Comparison of ENCODE assay signal across 8 cellular contexts in genomic region chr20:40990542-40991120, GRCh38. TPM values are rescaled to one million over a fixed set of nuclear protein-coding genes. Genes with fewer than 3 reads are reported as not detected.
DNase-seq lines count a peak whose midpoint lies in the region; ATAC-seq and TF ChIP-seq lines count a peak whose summit lies in the region.

No MANE protein-coding gene starts in this region.

- H3K4me3 ChIP-seq in GM12875 (ENCODE audit: low read depth, low read length): no peak overlapping the region

- peak overlapping the region; percentile 25 for H3K4me3 Mint-ChIP-seq in T-helper 1 cell treated with Interleukin-12 subunit alpha and Interleukin-12 subunit beta and Interleukin-4 antibody, amounts not matched to agents 30 μg/mL and 1 μg/mL, for 36 hours

- peaks cover 36% of the 10 kb centered on the region for H3K4me1 Mint-ChIP-seq in T-helper 1 cell treated with Interleukin-12 subunit alpha and Interleukin-12 subunit beta and Interleukin-4 antibody, amounts not matched to agents 30 μg/mL and 1 μg/mL, for 36 hours (ENCODE audit: low read depth)

- peak; percentile 89 for TF ChIP-seq CTCF in GM12875 (IDR thresholded peaks at IDR 0.05; ENCODE audit: borderline replicate concordance, insufficient read depth, low read depth, low read length)

- no peaks in the 10 kb centered on the region for H3K9me3 Mint-ChIP-seq in T-helper 1 cell treated with Interleukin-12 subunit alpha and Interleukin-12 subunit beta and Interleukin-4 antibody, amounts not matched to agents 30 μg/mL and 1 μg/mL, for 36 hours

- H3K27ac Mint-ChIP-seq in T-helper 1 cell treated with Interleukin-12 subunit alpha and Interleukin-12 subunit beta and Interleukin-4 antibody, amounts not matched to agents 30 μg/mL and 1 μg/mL, for 36 hours: peak overlapping the region; percentile 78

- ATAC-seq in HG02884 (IDR thresholded peaks at IDR 0.05; ENCODE audit: unreplicated experiment) (peak; percentile 33), left ventricle myocardium superior (peak; percentile 99), sciatic nerve (peak; percentile 98), GM18909 (IDR thresholded peaks at IDR 0.05; ENCODE audit: poor library complexity, unreplicated experiment) (no peak)

- DNase-seq in NCI-H1694 (lab: John Stamatoyannopoulos, UW) (peak; percentile 29), amniotic stem cell (lab: John Stamatoyannopoulos, UW) (peak; percentile 75), left ventricle myocardium superior (peak; percentile 77), sciatic nerve (ENCODE audit: low spot score) (peak; percentile 87)

- intact Hi-C loops in left ventricle myocardium superior (cut with micrococcal nuclease): loop anchor here (2.0 to 5.0 kb wide), 2 partner anchors 88 to 107 kb away; no protein-coding TSS in a partner anchor
- intact Hi-C loops in sciatic nerve (cut with DNase I): loop anchor here (5.0 kb wide), 1 partner anchor 107 kb away; no protein-coding TSS in a partner anchor

- H3K36me3 Mint-ChIP-seq in T-helper 1 cell treated with Interleukin-12 subunit alpha and Interleukin-12 subunit beta and Interleukin-4 antibody, amounts not matched to agents 30 μg/mL and 1 μg/mL, for 36 hours (ENCODE audit: low read depth): peaks cover 3% of the 10 kb centered on the region

- no peaks in the 10 kb centered on the region for H3K27me3 Mint-ChIP-seq in T-helper 1 cell treated with Interleukin-12 subunit alpha and Interleukin-12 subunit beta and Interleukin-4 antibody, amounts not matched to agents 30 μg/mL and 1 μg/mL, for 36 hours (ENCODE audit: low read depth)

RNA-seq across cellular contexts. Expression of gene TOP1, which starts 38.0 kb away (rescaled TPM):
- total RNA-seq in left ventricle myocardium superior: 25.3 TPM
- total RNA-seq in sciatic nerve: 34.7 TPM

Comparison
In these comparisons a context has a peak if more than half of its experiments do, and no peak if none do; other contexts are left out.
1. DNase-seq: peak in every context shown above with its lines; median percentile 87 in sciatic nerve; 77 in left ventricle myocardium superior; 75 in amniotic stem cell; 29 in NCI-H1694.